In genomic region chr19:4791183-4792018, GRCh38 we compare ENCODE assay signal across 8 cellular contexts. TPM values are rescaled to one million over a fixed set of nuclear protein-coding genes. Genes with fewer than 3 reads are reported as not detected.
A peak's percentile ranks its signal among the peaks of the same experiment; 100 is the strongest.
DNase-seq lines count a peak whose midpoint lies in the region; ATAC-seq and TF ChIP-seq lines count a peak whose summit lies in the region.

Gene FEM1A (plus strand): TSS chr19:4791734. CDS start chr19:4791855, 121 bp downstream.

- peak; percentile 90 for ATAC-seq in HG02759 (IDR thresholded peaks at IDR 0.05; ENCODE audit: unreplicated experiment)
- peak; percentile 97 for ATAC-seq in activated naive CD8-positive, alpha-beta T cell treated with anti-CD3 and anti-CD28 coated beads, Interleukin-2, amount 10 ng/mL, durations not matched to agents 7 days and 5 days (ENCODE audit: low read depth)

- peaks cover 14 to 17% of the 10 kb centered on the region in 2 donors for H3K4me1 ChIP-seq in thyroid gland

- H3K4me1 Mint-ChIP-seq in activated naive CD8-positive, alpha-beta T cell treated with anti-CD3 and anti-CD28 coated beads, Interleukin-2, amount 10 ng/mL, durations not matched to agents 7 days and 5 days = peaks cover 18% of the 10 kb centered on the region
- peaks cover 18% of the 10 kb centered on the region for H3K4me1 Mint-ChIP-seq in osteocyte (ENCODE audit: unreplicated experiment)

- H3F3A ChIP-seq in SU-DHL-6 (ENCODE audit: insufficient read depth) = 0 out of 2 replicates have a peak, but pooled peaks cover 8% of the 10 kb centered on the region

- intact Hi-C loops in head of caudate nucleus (cut with DNase I) (loop anchor here (2.0 kb wide), 1 partner anchor 67 kb away; no protein-coding TSS in a partner anchor), thyroid gland (cut with DNase I) (loop anchor here (5.0 kb wide), 1 partner anchor 69 kb away; the partner anchor contains the start of gene DPP9)

- H3K27me3 ChIP-seq in SU-DHL-6 (ENCODE audit: low read length) (no peaks in the 10 kb centered on the region), thyroid gland (no peaks in the 10 kb centered on the region)

- H3K36me3 Mint-ChIP-seq in activated naive CD8-positive, alpha-beta T cell treated with anti-CD3 and anti-CD28 coated beads, Interleukin-2, amount 10 ng/mL, durations not matched to agents 7 days and 5 days = peaks cover 2% of the 10 kb centered on the region
- peaks cover 9% of the 10 kb centered on the region for H3K36me3 Mint-ChIP-seq in osteocyte (ENCODE audit: unreplicated experiment)

- POLR2A ChIA-PET in activated naive CD8-positive, alpha-beta T cell treated with anti-CD3 and anti-CD28 coated beads, Interleukin-2, amount 10 ng/mL, durations not matched to agents 7 days and 5 days (lab: Charles Lee) = interaction anchor here (0.6 to 2.4 kb wide), 9 partner anchors 13 to 177 kb away, joined by 3 to 28 read pairs (median 4); partner anchors contain the start of genes DPP9 and KDM4B

- peak in 1 of 2 donors; percentile 85 for TF ChIP-seq POLR2A in thyroid gland (IDR thresholded peaks at IDR 0.05)

- H3K4me2 ChIP-seq in SU-DHL-6 (ENCODE audit: low read depth, low read length, poor library complexity, severe bottlenecking) = peak within 1 kb of the TSS; percentile 77

- no peaks in the 10 kb centered on the region; the same call in 1 of the 2 replicates for H3K36me3 ChIP-seq in SU-DHL-6 (ENCODE audit: low read length)
- peaks cover 16 to 20% of the 10 kb centered on the region in 2 donors for H3K36me3 ChIP-seq in thyroid gland

- H3K9me3 Mint-ChIP-seq in activated naive CD8-positive, alpha-beta T cell treated with anti-CD3 and anti-CD28 coated beads, Interleukin-2, amount 10 ng/mL, durations not matched to agents 7 days and 5 days = no peaks in the 10 kb centered on the region
- H3K9me3 Mint-ChIP-seq in osteocyte (ENCODE audit: unreplicated experiment) = no peaks in the 10 kb centered on the region

- no peaks in the 10 kb centered on the region for H3K9me3 ChIP-seq in SU-DHL-6 (ENCODE audit: insufficient read depth, low read length)
- no peaks in the 10 kb centered on the region for H3K9me3 ChIP-seq in thyroid gland

- H3K27me3 Mint-ChIP-seq in activated naive CD8-positive, alpha-beta T cell treated with anti-CD3 and anti-CD28 coated beads, Interleukin-2, amount 10 ng/mL, durations not matched to agents 7 days and 5 days = no peaks in the 10 kb centered on the region
- H3K27me3 Mint-ChIP-seq in osteocyte (ENCODE audit: unreplicated experiment) = peaks cover 3% of the 10 kb centered on the region

- H3K27ac ChIP-seq in SU-DHL-6 (ENCODE audit: low read depth, low read length) (peak within 1 kb of the TSS; percentile 61), thyroid gland (peak within 1 kb of the TSS; percentile 94 to 96 (median 95))

- DNase-seq in NCI-H128 (lab: John Stamatoyannopoulos, UW; ENCODE audit: unreplicated experiment) (peak; percentile 100), head of caudate nucleus (peak; percentile 99 to 100 (median 100)), osteocyte (ENCODE audit: extremely low spot score, unreplicated experiment) (peak; percentile 99), thyroid gland (peak; percentile 100)
- peak; percentile 98 for DNase-seq in activated naive CD8-positive, alpha-beta T cell treated with anti-CD3 and anti-CD28 coated beads, Interleukin-2, amount 10 ng/mL, durations not matched to agents 7 days and 5 days

- peaks cover 45% of the 10 kb centered on the region for H3K79me2 ChIP-seq in SU-DHL-6 (ENCODE audit: insufficient read depth, low read length)

- H3K4me3 Mint-ChIP-seq in activated naive CD8-positive, alpha-beta T cell treated with anti-CD3 and anti-CD28 coated beads, Interleukin-2, amount 10 ng/mL, durations not matched to agents 7 days and 5 days = peak within 1 kb of the TSS; percentile 89
- peak within 1 kb of the TSS; percentile 72 for H3K4me3 Mint-ChIP-seq in osteocyte (ENCODE audit: unreplicated experiment)

- H2AFZ ChIP-seq in SU-DHL-6 (ENCODE audit: low read depth, low read length, severe bottlenecking) = peak within 1 kb of the TSS; percentile 98

- H3K27ac Mint-ChIP-seq in activated naive CD8-positive, alpha-beta T cell treated with anti-CD3 and anti-CD28 coated beads, Interleukin-2, amount 10 ng/mL, durations not matched to agents 7 days and 5 days = peak within 1 kb of the TSS; percentile 85
- peak within 1 kb of the TSS; percentile 59 for H3K27ac Mint-ChIP-seq in osteocyte (ENCODE audit: unreplicated experiment)

- H3K9me2 ChIP-seq in SU-DHL-6 (replicated peaks; ENCODE audit: insufficient read depth, low read length) = no peaks in the 10 kb centered on the region

- WGBS in thyroid gland, 2 donors = 1% methylated on average over 35 to 39 of the region's 80 CpGs

- peak within 1 kb of the TSS; percentile 84 for H3K4me3 ChIP-seq in SU-DHL-6 (ENCODE audit: insufficient read depth, low read length, poor library complexity, severe bottlenecking)
- peak within 1 kb of the TSS; percentile 63 to 96 (median 92) for H3K4me3 ChIP-seq in thyroid gland (replicated peaks in 1 of 3)

- H3K9ac ChIP-seq in SU-DHL-6 (ENCODE audit: low read length) = peak within 1 kb of the TSS; percentile 94

- H4K20me1 ChIP-seq in SU-DHL-6 (ENCODE audit: low read depth, low read length) = no peaks in the 10 kb centered on the region

- TF ChIP-seq CTCF in GM12873 (IDR thresholded peaks at IDR 0.05; ENCODE audit: insufficient read depth, low read depth, low read length, missing control alignments) = peak; percentile 95
- peak; percentile 97 for TF ChIP-seq CTCF in SU-DHL-6 (IDR thresholded peaks at IDR 0.05; ENCODE audit: insufficient read depth, low read length, poor library complexity, severe bottlenecking)
- TF ChIP-seq CTCF in osteocyte (IDR thresholded peaks at IDR 0.05) = peak; percentile 99
- TF ChIP-seq CTCF in thyroid gland (IDR thresholded peaks at IDR 0.05) = peak; percentile 95 to 98 (median 97)

RNA-seq across cellular contexts. Expression of gene FEM1A, which starts in this region (rescaled TPM):
- total RNA-seq in activated naive CD8-positive, alpha-beta T cell treated with anti-CD3 and anti-CD28 coated beads, Interleukin-2, amount 10 ng/mL, durations not matched to agents 7 days and 5 days = 10 to 100 TPM; 12.5 to 12.6 TPM
- total RNA-seq in osteocyte = 12.0 and 13.2 TPM in 2 replicates
- 10 to 100 TPM; 11.3 to 21.0 (median 15.8) TPM for total RNA-seq in thyroid gland

Comparison
In these comparisons a context has a peak if more than half of its experiments do, and no peak if none do; other contexts are left out.
1. Peak in every context shown above with its lines: DNase-seq, ATAC-seq, H3K4me3 ChIP-seq and H3K27ac ChIP-seq.